Comparison of ENCODE assay signal across 25 cellular contexts in the genomic region with DNA sequence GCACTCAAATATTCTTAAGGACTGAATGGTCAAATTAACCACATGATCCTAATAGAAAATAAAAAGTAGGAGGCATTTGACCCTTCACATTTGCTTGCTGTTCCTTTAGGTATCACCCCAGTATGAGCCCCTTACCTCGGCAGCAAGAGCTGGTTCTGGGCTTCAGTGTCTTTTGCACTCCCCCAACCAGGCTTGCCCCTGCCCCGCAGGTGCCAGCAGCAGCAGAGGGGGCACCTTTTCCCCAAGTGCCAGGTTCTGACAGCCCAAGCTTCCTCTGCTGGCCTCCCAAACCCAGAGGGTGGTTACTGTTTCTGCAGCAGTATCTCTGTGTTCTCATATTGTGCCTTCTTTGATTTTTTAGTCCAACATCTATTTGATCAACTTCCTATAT. TPM values are rescaled to one million over a fixed set of nuclear protein-coding genes. Genes with fewer than 3 reads are reported as not detected.
DNase-seq lines count a peak whose midpoint lies in the region; ATAC-seq and TF ChIP-seq lines count a peak whose summit lies in the region.
"Had no signal": no experiment of that assay in that cellular context is flagged by ENCODE, and none has a peak within 500 bp of the region (broad histone marks: within the 10 kb centered on the region; RNA-seq: fewer than 3 reads in every experiment).

No MANE protein-coding gene starts in this region.

- no peaks in the 10 kb centered on the region for H3K27me3 ChIP-seq in cardiac muscle cell
- H3K27me3 ChIP-seq in naive thymus-derived CD4-positive, alpha-beta T cell (ENCODE audit: control insufficient read depth in 2 of 2, insufficient read depth in 2 of 2, low read length in 2 of 2): no peaks in the 10 kb centered on the region
- H3K27me3 ChIP-seq: ovary, uterus had no signal

- peaks cover 4% of the 10 kb centered on the region for H3K36me3 ChIP-seq in cardiac muscle cell
- H3K36me3 ChIP-seq in naive thymus-derived CD4-positive, alpha-beta T cell (ENCODE audit: control insufficient read depth in 2 of 3, insufficient read depth in 3 of 3, low read length in 3 of 3): peaks cover 0 to 39% (median 0%) of the 10 kb centered on the region in 3 experiments
- H3K36me3 ChIP-seq: ovary, uterus had no signal

- peaks cover 38 to 42% (median 38%) of the 10 kb centered on the region in 3 donors for H3K4me1 Mint-ChIP-seq in T-cell
- peaks cover 23 to 44% (median 37%) of the 10 kb centered on the region in 7 donors for H3K4me1 Mint-ChIP-seq in naive thymus-derived CD4-positive, alpha-beta T cell

- H3K27ac Mint-ChIP-seq in T-cell: peak overlapping the region; percentile 57 to 75
- peak overlapping the region in 7 of 9 donors; percentile 25 to 81 (median 54) for H3K27ac Mint-ChIP-seq in naive thymus-derived CD4-positive, alpha-beta T cell
- H3K27ac Mint-ChIP-seq: activated CD8-positive, alpha-beta memory T cell treated with anti-CD3 and anti-CD28 coated beads, Interleukin-2, amount 10 ng/mL, durations not matched to agents 7 days and 5 days; mesothelial cell of epicardium; nephron had no signal

- peaks cover 28% of the 10 kb centered on the region for H3K36me3 Mint-ChIP-seq in T-cell
- H3K36me3 Mint-ChIP-seq in naive thymus-derived CD4-positive, alpha-beta T cell: peaks cover 0 to 15% (median 8%) of the 10 kb centered on the region in 5 donors

- peaks cover 7% of the 10 kb centered on the region for H3K4me1 ChIP-seq in cardiac muscle cell (ENCODE audit: low read depth)
- peaks cover 9 to 13% of the 10 kb centered on the region in 2 donors for H3K4me1 ChIP-seq in naive thymus-derived CD4-positive, alpha-beta T cell (ENCODE audit: control insufficient read depth in 2 of 2, insufficient read depth in 2 of 2, low read length in 2 of 2)

- intact Hi-C loops in Right ventricle myocardium superior (cut with DNase I): loop anchor here (5.0 kb wide), 1 partner anchor 107 kb away; a partner anchor contains a TSS
- intact Hi-C loops in naive thymus-derived CD4-positive, alpha-beta T cell (cut with micrococcal nuclease): loop anchor here in 1 of 2 donors (5.0 kb wide), 1 partner anchor 112 kb away; no protein-coding TSS in a partner anchor

- no peaks in the 10 kb centered on the region for H3K9me3 Mint-ChIP-seq in T-cell
- H3K9me3 Mint-ChIP-seq in naive thymus-derived CD4-positive, alpha-beta T cell: no peaks in the 10 kb centered on the region
- H3K9me3 Mint-ChIP-seq: brain, mesothelial cell of epicardium, nephron had no signal

- no peaks in the 10 kb centered on the region for H3K27me3 Mint-ChIP-seq in T-cell
- no peaks in the 10 kb centered on the region for H3K27me3 Mint-ChIP-seq in naive thymus-derived CD4-positive, alpha-beta T cell
- H3K27me3 Mint-ChIP-seq: activated CD8-positive, alpha-beta memory T cell treated with anti-CD3 and anti-CD28 coated beads, Interleukin-2, amount 10 ng/mL, durations not matched to agents 7 days and 5 days; brain had no signal

- H3K27ac ChIP-seq in cardiac muscle cell (peak overlapping the region; percentile 28), substantia nigra (ENCODE audit: low read depth, low read length, poor library complexity, severe bottlenecking) (peak overlapping the region; percentile 74)
- peak overlapping the region; percentile 30 for H3K27ac ChIP-seq in naive thymus-derived CD4-positive, alpha-beta T cell (ENCODE audit: low read depth, low read length)
- H3K27ac ChIP-seq: KMS-11, ovary, uterus had no signal

- POLR2A ChIA-PET in T-cell (lab: Charles Lee): no interaction called here
- POLR2A ChIA-PET in naive thymus-derived CD4-positive, alpha-beta T cell (lab: Charles Lee): no interaction called here

- no peak for TF ChIP-seq CTCF in cardiac muscle cell (IDR thresholded peaks at IDR 0.05; ENCODE audit: low read depth, low read length)

- ATAC-seq in Right ventricle myocardium superior (ENCODE audit: poor library complexity): no peak
- ATAC-seq in T-cell (replicated peaks in 1 of 4): no peak
- ATAC-seq in naive thymus-derived CD4-positive, alpha-beta T cell: no peak
- no peak for ATAC-seq in HG02759 (IDR thresholded peaks at IDR 0.05; ENCODE audit: unreplicated experiment)
- no peak for ATAC-seq in GM19463 (IDR thresholded peaks at IDR 0.05; ENCODE audit: unreplicated experiment)
- ATAC-seq: activated CD8-positive, alpha-beta memory T cell treated with anti-CD3 and anti-CD28 coated beads, Interleukin-2, amount 10 ng/mL, durations not matched to agents 7 days and 5 days had no signal

- H3K9me3 ChIP-seq in cardiac muscle cell (ENCODE audit: low read depth): no peaks in the 10 kb centered on the region
- no peaks in the 10 kb centered on the region for H3K9me3 ChIP-seq in naive thymus-derived CD4-positive, alpha-beta T cell (ENCODE audit: control insufficient read depth in 2 of 3, low read length in 3 of 3)
- H3K9me3 ChIP-seq: left ventricle myocardium inferior, ovary, SK-N-SH, uterus had no signal

- CTCF ChIA-PET in T-cell (lab: Charles Lee): no interaction called here
- CTCF ChIA-PET in naive thymus-derived CD4-positive, alpha-beta T cell (lab: Charles Lee): interaction anchor here (0.6 to 1.1 kb wide), 2 partner anchors 11 to 162 kb away, joined by 3 read pairs; no protein-coding TSS in a partner anchor

- no peak overlapping the region for H3K4me3 ChIP-seq in cardiac muscle cell
- no peak overlapping the region for H3K4me3 ChIP-seq in naive thymus-derived CD4-positive, alpha-beta T cell (ENCODE audit: low read length)
- H3K4me3 ChIP-seq: left ventricle myocardium inferior, ovary, uterus had no signal

- no peak overlapping the region for H3K4me3 Mint-ChIP-seq in T-cell
- H3K4me3 Mint-ChIP-seq in naive thymus-derived CD4-positive, alpha-beta T cell: no peak overlapping the region
- H3K4me3 Mint-ChIP-seq: activated CD8-positive, alpha-beta memory T cell treated with anti-CD3 and anti-CD28 coated beads, Interleukin-2, amount 10 ng/mL, durations not matched to agents 7 days and 5 days; brain; mesothelial cell of epicardium; nephron had no signal

- DNase-seq in cardiac muscle cell (ENCODE audit: low read depth in 1 of 2, low spot score in 1 of 2) (no peak), Right ventricle myocardium superior (no peak), T-cell (no peak), substantia nigra (lab: John Stamatoyannopoulos, UW) (no peak), NCI-H1417 (lab: John Stamatoyannopoulos, UW) (no peak)
- DNase-seq in naive thymus-derived CD4-positive, alpha-beta T cell: no peak
- DNase-seq: activated CD8-positive, alpha-beta memory T cell treated with anti-CD3 and anti-CD28 coated beads, Interleukin-2, amount 10 ng/mL, durations not matched to agents 7 days and 5 days; activated gamma-delta T cell; effector CD8-positive, alpha-beta T cell; glutamatergic neuron; islet precursor cell; left ventricle myocardium inferior; NCI-H1436 treated with DMSO at 0.1 percent for 48 hours; ovary; RPMI8226; SK-N-SH; stimulated activated CD4-positive, alpha-beta T cell treated with anti-CD3 and anti-CD28 coated beads, Interleukin-2, amount 100 ng/mL, for 24 hours; T-helper 2 cell; uterus had no signal

RNA-seq across cellular contexts. Expression of a gene that starts 23.2 kb away (rescaled TPM):
- 64.0 and 126 TPM in 2 replicates for total RNA-seq in cardiac muscle cell
- 164 and 173 TPM in 2 replicates for polyA plus RNA-seq in cardiac muscle cell
- 77.8 TPM for total RNA-seq in Right ventricle myocardium superior
- 100 to 1,000 TPM; 107 to 194 (median 116) TPM for total RNA-seq in T-cell
- total RNA-seq in naive thymus-derived CD4-positive, alpha-beta T cell: 100 to 1,000 TPM; 131 to 167 (median 140) TPM
- 100 to 1,000 TPM; 128 to 134 TPM for polyA plus RNA-seq in naive thymus-derived CD4-positive, alpha-beta T cell
